Comparison of ENCODE assay signal across 1 cellular context in genomic region chr17:75753514-75754377, GRCh38.
TF ChIP-seq lines count a peak whose summit lies in the region.

No MANE protein-coding gene starts in this region.

TF ChIP-seq in HepG2, 621 proteins besides CTCF, POLR2A, EP300 and RAD21 (continued from another document and continues in another):
- TF ChIP-seq PATZ1 (CRISPR knock-in tag; IDR thresholded peaks at IDR 0.05) (peak; percentile 92), SRY (CRISPR knock-in tag; IDR thresholded peaks at IDR 0.05) (peak; percentile 18; the same call in 1 of the 2 replicates), HOXA5 (CRISPR knock-in tag; IDR thresholded peaks at IDR 0.05) (peak; percentile 52; the same call in 1 of the 2 replicates), GABPB1 (CRISPR knock-in tag; IDR thresholded peaks at IDR 0.05) (peak; percentile 65), HES4 (CRISPR knock-in tag; IDR thresholded peaks at IDR 0.05; ENCODE audit: borderline replicate concordance) (peak; percentile 15; the same call in 1 of the 2 replicates), ARID3A (IDR thresholded peaks at IDR 0.05; ENCODE audit: low read depth, low read length) (no peak), U2AF2 (IDR thresholded peaks at IDR 0.05; ENCODE audit: low read depth, low read length) (0 out of 2 replicates have a peak, but pooled peaks have one; percentile 24), ZNF549 (CRISPR knock-in tag; IDR thresholded peaks at IDR 0.05) (0 out of 2 replicates have a peak, but pooled peaks have one; percentile 35), KLF11 (CRISPR knock-in tag; IDR thresholded peaks at IDR 0.05) (no peak), CREM (IDR thresholded peaks at IDR 0.05) (no peak), CREM (CRISPR knock-in tag; IDR thresholded peaks at IDR 0.05) (no peak), ZNF570 (CRISPR knock-in tag; IDR thresholded peaks at IDR 0.05; ENCODE audit: borderline replicate concordance) (no peak), HNF4G (IDR thresholded peaks at IDR 0.05; ENCODE audit: borderline replicate concordance, low read depth, low read length) (no peak), HNF4G (CRISPR knock-in tag; IDR thresholded peaks at IDR 0.05; ENCODE audit: borderline replicate concordance, low read depth) (peak; percentile 26; the same call in 1 of the 2 replicates), REPIN1 (CRISPR knock-in tag; IDR thresholded peaks at IDR 0.05; ENCODE audit: borderline replicate concordance, low read depth) (peak; percentile 84), ZNF547 (CRISPR knock-in tag; IDR thresholded peaks at IDR 0.05) (0 out of 2 replicates have a peak, but pooled peaks have one; percentile 15), SIX4 (CRISPR knock-in tag; IDR thresholded peaks at IDR 0.05) (no peak), SATB2 (CRISPR knock-in tag; IDR thresholded peaks at IDR 0.05) (0 out of 2 replicates have a peak, but pooled peaks have one; percentile 35), ZNF709 (CRISPR knock-in tag; IDR thresholded peaks at IDR 0.05) (no peak), SIN3A (IDR thresholded peaks at IDR 0.05; ENCODE audit: borderline replicate concordance, low read depth, low read length) (no peak), FUBP1 (CRISPR knock-in tag; IDR thresholded peaks at IDR 0.05; ENCODE audit: borderline replicate concordance) (no peak), ZBTB49 (CRISPR knock-in tag; IDR thresholded peaks at IDR 0.05; ENCODE audit: borderline replicate concordance) (no peak), ATF7-NPFF (CRISPR knock-in tag; IDR thresholded peaks at IDR 0.05; ENCODE audit: low read depth) (peak; percentile 97), TOPORS (CRISPR knock-in tag; IDR thresholded peaks at IDR 0.05) (peak; percentile 68; the same call in 1 of the 2 replicates), HNRNPUL1 (IDR thresholded peaks at IDR 0.05; ENCODE audit: low read depth, low read length) (no peak), DNMT1 (CRISPR knock-in tag; IDR thresholded peaks at IDR 0.05) (peak; percentile 89), PAF1 (CRISPR knock-in tag; IDR thresholded peaks at IDR 0.05) (no peak), ZFX (CRISPR knock-in tag; IDR thresholded peaks at IDR 0.05; ENCODE audit: low read depth) (peak; percentile 95), ZNF562 (CRISPR knock-in tag; IDR thresholded peaks at IDR 0.05; ENCODE audit: borderline replicate concordance) (peak; percentile 66; the same call in 1 of the 2 replicates), ZC3H13 (CRISPR knock-in tag; IDR thresholded peaks at IDR 0.05) (peak; percentile 76), FOXJ3 (CRISPR knock-in tag; IDR thresholded peaks at IDR 0.05; ENCODE audit: borderline replicate concordance) (peak; percentile 49; the same call in 1 of the 2 replicates), ZNF749 (CRISPR knock-in tag; IDR thresholded peaks at IDR 0.05; ENCODE audit: borderline replicate concordance) (peak; percentile 96), ARID4A (CRISPR knock-in tag; IDR thresholded peaks at IDR 0.05; ENCODE audit: borderline replicate concordance) (peak; percentile 48), ZNF160 (CRISPR knock-in tag; IDR thresholded peaks at IDR 0.05) (peak; percentile 66; the same call in 1 of the 2 replicates), TBX2 (CRISPR knock-in tag; IDR thresholded peaks at IDR 0.05; ENCODE audit: borderline replicate concordance) (peak; percentile 41; the same call in 1 of the 2 replicates)
- TF ChIP-seq, protein P1, sequence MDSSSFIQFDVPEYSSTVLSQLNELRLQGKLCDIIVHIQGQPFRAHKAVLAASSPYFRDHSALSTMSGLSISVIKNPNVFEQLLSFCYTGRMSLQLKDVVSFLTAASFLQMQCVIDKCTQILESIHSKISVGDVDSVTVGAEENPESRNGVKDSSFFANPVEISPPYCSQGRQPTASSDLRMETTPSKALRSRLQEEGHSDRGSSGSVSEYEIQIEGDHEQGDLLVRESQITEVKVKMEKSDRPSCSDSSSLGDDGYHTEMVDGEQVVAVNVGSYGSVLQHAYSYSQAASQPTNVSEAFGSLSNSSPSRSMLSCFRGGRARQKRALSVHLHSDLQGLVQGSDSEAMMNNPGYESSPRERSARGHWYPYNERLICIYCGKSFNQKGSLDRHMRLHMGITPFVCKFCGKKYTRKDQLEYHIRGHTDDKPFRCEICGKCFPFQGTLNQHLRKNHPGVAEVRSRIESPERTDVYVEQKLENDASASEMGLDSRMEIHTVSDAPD (CRISPR knock-in tag; IDR thresholded peaks at IDR 0.05), result peak; percentile 90; the same call in 1 of the 2 replicates
- TF ChIP-seq, protein P2, sequence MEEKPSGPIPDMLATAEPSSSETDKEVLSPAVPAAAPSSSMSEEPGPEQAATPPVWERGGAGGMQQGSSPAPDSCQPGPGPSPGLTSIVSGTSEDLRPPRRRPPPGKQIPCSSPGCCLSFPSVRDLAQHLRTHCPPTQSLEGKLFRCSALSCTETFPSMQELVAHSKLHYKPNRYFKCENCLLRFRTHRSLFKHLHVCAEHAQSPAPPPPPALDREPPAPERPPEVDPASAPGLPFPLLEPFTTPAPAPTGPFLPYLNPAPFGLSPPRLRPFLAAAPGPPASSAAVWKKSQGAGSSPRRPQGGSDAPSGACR (CRISPR knock-in tag; IDR thresholded peaks at IDR 0.05), result peak; percentile 70; the same call in 1 of the 2 replicates
- TF ChIP-seq, protein P3, sequence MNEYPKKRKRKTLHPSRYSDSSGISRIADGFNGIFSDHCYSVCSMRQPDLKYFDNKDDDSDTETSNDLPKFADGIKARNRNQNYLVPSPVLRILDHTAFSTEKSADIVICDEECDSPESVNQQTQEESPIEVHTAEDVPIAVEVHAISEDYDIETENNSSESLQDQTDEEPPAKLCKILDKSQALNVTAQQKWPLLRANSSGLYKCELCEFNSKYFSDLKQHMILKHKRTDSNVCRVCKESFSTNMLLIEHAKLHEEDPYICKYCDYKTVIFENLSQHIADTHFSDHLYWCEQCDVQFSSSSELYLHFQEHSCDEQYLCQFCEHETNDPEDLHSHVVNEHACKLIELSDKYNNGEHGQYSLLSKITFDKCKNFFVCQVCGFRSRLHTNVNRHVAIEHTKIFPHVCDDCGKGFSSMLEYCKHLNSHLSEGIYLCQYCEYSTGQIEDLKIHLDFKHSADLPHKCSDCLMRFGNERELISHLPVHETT (CRISPR knock-in tag; conservative IDR thresholded peaks at IDR 0.05), result peak; percentile 54; the same call in 1 of the 2 replicates
- TF ChIP-seq, protein P4, sequence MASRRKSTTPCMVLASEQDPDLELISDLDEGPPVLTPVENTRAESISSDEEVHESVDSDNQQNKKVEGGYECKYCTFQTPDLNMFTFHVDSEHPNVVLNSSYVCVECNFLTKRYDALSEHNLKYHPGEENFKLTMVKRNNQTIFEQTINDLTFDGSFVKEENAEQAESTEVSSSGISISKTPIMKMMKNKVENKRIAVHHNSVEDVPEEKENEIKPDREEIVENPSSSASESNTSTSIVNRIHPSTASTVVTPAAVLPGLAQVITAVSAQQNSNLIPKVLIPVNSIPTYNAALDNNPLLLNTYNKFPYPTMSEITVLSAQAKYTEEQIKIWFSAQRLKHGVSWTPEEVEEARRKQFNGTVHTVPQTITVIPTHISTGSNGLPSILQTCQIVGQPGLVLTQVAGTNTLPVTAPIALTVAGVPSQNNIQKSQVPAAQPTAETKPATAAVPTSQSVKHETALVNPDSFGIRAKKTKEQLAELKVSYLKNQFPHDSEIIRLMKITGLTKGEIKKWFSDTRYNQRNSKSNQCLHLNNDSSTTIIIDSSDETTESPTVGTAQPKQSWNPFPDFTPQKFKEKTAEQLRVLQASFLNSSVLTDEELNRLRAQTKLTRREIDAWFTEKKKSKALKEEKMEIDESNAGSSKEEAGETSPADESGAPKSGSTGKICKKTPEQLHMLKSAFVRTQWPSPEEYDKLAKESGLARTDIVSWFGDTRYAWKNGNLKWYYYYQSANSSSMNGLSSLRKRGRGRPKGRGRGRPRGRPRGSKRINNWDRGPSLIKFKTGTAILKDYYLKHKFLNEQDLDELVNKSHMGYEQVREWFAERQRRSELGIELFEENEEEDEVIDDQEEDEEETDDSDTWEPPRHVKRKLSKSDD (CRISPR knock-in tag; IDR thresholded peaks at IDR 0.05; ENCODE audit: low read depth), result peak; percentile 68; the same call in 1 of the 2 replicates
- TF ChIP-seq, protein P5, sequence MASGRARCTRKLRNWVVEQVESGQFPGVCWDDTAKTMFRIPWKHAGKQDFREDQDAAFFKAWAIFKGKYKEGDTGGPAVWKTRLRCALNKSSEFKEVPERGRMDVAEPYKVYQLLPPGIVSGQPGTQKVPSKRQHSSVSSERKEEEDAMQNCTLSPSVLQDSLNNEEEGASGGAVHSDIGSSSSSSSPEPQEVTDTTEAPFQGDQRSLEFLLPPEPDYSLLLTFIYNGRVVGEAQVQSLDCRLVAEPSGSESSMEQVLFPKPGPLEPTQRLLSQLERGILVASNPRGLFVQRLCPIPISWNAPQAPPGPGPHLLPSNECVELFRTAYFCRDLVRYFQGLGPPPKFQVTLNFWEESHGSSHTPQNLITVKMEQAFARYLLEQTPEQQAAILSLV (CRISPR knock-in tag; IDR thresholded peaks at IDR 0.05; ENCODE audit: borderline replicate concordance), result peak; percentile 89; the same call in 1 of the 2 replicates
